In the genomic region with DNA sequence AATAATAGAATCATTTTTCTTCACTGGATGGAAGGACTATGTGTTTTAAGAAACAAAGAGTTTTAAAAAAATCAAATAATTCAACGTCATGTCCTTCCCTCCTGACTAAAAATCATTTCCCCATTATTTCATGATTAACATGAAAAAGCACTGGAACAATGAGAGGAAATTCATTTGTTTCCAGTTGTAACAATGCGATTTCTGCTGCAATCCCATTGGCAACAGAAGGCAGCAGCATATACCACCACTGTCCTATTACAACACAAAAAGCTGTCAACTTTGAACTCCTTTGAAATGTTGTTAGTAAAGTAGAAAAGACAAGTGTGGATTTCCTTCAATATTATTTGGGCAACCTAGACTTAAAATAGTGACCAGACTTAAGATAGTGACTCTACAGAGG, we compare ENCODE assay signal across 16 cellular contexts. TPM values are rescaled to one million over a fixed set of nuclear protein-coding genes. Genes with fewer than 3 reads are reported as not detected.
DNase-seq lines count a peak whose midpoint lies in the region; ATAC-seq, FAIRE-seq and TF ChIP-seq lines count a peak whose summit lies in the region.
"Had no signal": no experiment of that assay in that cellular context is flagged by ENCODE, and none has a peak within 500 bp of the region (broad histone marks: within the 10 kb centered on the region; RNA-seq: fewer than 3 reads in every experiment).

No MANE protein-coding gene starts in this region.

- no peak overlapping the region for H3K4me2 ChIP-seq in HepG2 (ENCODE audit: low read depth, low read length)
- peak overlapping the region; percentile 29 for H3K4me2 ChIP-seq in endothelial cell of umbilical vein (ENCODE audit: insufficient read depth, low read length)
- H3K4me2 ChIP-seq: BLaER1 treated with 17β-estradiol and CSF1 and Interleukin-3, amounts not matched to agents 10 nM and 100 nM had no signal

- H4K20me1 ChIP-seq in HepG2 (ENCODE audit: insufficient read depth, low read length) (no peaks in the 10 kb centered on the region), endothelial cell of umbilical vein (replicated peaks; ENCODE audit: control insufficient read depth, extremely low read depth, insufficient read depth, low read length) (no peaks in the 10 kb centered on the region)
- H4K20me1 ChIP-seq: BLaER1 treated with 17β-estradiol and CSF1 and Interleukin-3, amounts not matched to agents 10 nM and 100 nM had no signal

- no peak overlapping the region for H3K9ac ChIP-seq in liver (ENCODE audit: low read depth in 1 of 2, low read length in 2 of 2)
- H3K9ac ChIP-seq in HepG2 (ENCODE audit: insufficient read depth, low read depth, low read length), result no peak overlapping the region
- no peak overlapping the region for H3K9ac ChIP-seq in endothelial cell of umbilical vein (replicated peaks; ENCODE audit: extremely low read depth, insufficient read depth, low read length)
- H3K9ac ChIP-seq: BLaER1 treated with 17β-estradiol and CSF1 and Interleukin-3, amounts not matched to agents 10 nM and 100 nM had no signal

- no peak for TF ChIP-seq POLR2A in HepG2 (IDR thresholded peaks at IDR 0.05; ENCODE audit: insufficient read depth in 1 of 2, low read depth in 2 of 2, low read length in 2 of 2)
- no peak for TF ChIP-seq POLR2A in endothelial cell of umbilical vein (IDR thresholded peaks at IDR 0.05; ENCODE audit: low read depth, low read length)
- no peak for TF ChIP-seq POLR2A in ovary (IDR thresholded peaks at IDR 0.05)

- no peak overlapping the region for H3K4me3 ChIP-seq in liver (ENCODE audit: low read depth in 1 of 3, low read length in 3 of 3)
- H3K4me3 ChIP-seq in HepG2 (replicated peaks in 1 of 3; ENCODE audit: insufficient read depth in 1 of 3, low read depth in 2 of 3, low read length in 3 of 3), result no peak overlapping the region
- H3K4me3 ChIP-seq in endothelial cell of umbilical vein (replicated peaks in 1 of 3; ENCODE audit: insufficient read depth in 1 of 3, low read depth in 1 of 3, low read length in 3 of 3), result no peak overlapping the region
- H3K4me3 ChIP-seq in ovary, result no peak overlapping the region
- H3K4me3 ChIP-seq: BLaER1 treated with 17β-estradiol and CSF1 and Interleukin-3, amounts not matched to agents 10 nM and 100 nM; GM12878 had no signal

- WGBS in liver, result 91% methylated on average over 2 of the region's 2 CpGs
- WGBS in HepG2 (ENCODE audit: low lambda C conversion rate), result 95% methylated on average over 2 of the region's 2 CpGs
- 88 to 97% (median 92%) methylated on average over 2 of the region's 2 CpGs for WGBS in ovary, 3 donors

- H3K36me3 Mint-ChIP-seq in activated naive CD8-positive, alpha-beta T cell treated with anti-CD3 and anti-CD28 coated beads, Interleukin-2, amount 50 U/mL, for 24 hours (ENCODE audit: low read depth), result peaks cover 19% of the 10 kb centered on the region

- TF ChIP-seq CTCF in liver (IDR thresholded peaks at IDR 0.05; ENCODE audit: low read depth, low read length, missing input control) (no peak), HepG2 (CRISPR knock-in tag; IDR thresholded peaks at IDR 0.05) (no peak), endothelial cell of umbilical vein (IDR thresholded peaks at IDR 0.05; ENCODE audit: extremely low read depth in 1 of 2, insufficient read depth in 1 of 2, low read depth in 1 of 2, low read length in 2 of 2) (peak in 1 of 2 donors; percentile 13), ovary (IDR thresholded peaks at IDR 0.05) (no peak)

- H3K4me1 Mint-ChIP-seq in activated naive CD8-positive, alpha-beta T cell treated with anti-CD3 and anti-CD28 coated beads, Interleukin-2, amount 50 U/mL, for 24 hours, result peaks cover 13% of the 10 kb centered on the region

- no peaks in the 10 kb centered on the region for H3K27me3 Mint-ChIP-seq in activated naive CD8-positive, alpha-beta T cell treated with anti-CD3 and anti-CD28 coated beads, Interleukin-2, amount 50 U/mL, for 24 hours
- H3K27me3 Mint-ChIP-seq: CD4-positive, CD25-positive, alpha-beta regulatory T cell had no signal

- no peak overlapping the region for H3K27ac Mint-ChIP-seq in activated naive CD8-positive, alpha-beta T cell treated with anti-CD3 and anti-CD28 coated beads, Interleukin-2, amount 50 U/mL, for 24 hours
- H3K27ac Mint-ChIP-seq: H9 had no signal

- TF ChIP-seq EP300 in HepG2 (IDR thresholded peaks at IDR 0.05; ENCODE audit: low read depth in 2 of 2, low read length in 2 of 2) (no peak), HepG2 (CRISPR knock-in tag; IDR thresholded peaks at IDR 0.05; ENCODE audit: borderline replicate concordance) (no peak), ovary (IDR thresholded peaks at IDR 0.05) (no peak)

- CTCF ChIA-PET in HepG2 (lab: Yijun Ruan, JAX; ENCODE audit: low intra/inter-chr PET ratio, low total read pairs), result no interaction called here
- CTCF ChIA-PET in endothelial cell of umbilical vein (lab: Charles Lee), result interaction anchor here (0.8 to 1.4 kb wide), 2 partner anchors 40 to 243 kb away, joined by 3 read pairs; partner anchors contain the start of gene MARCHF3

- H3K79me2 ChIP-seq in HepG2 (ENCODE audit: insufficient read depth, low read length) (no peaks in the 10 kb centered on the region), endothelial cell of umbilical vein (ENCODE audit: control insufficient read depth, insufficient read depth, low read length) (no peaks in the 10 kb centered on the region)

- no peaks in the 10 kb centered on the region for H3K27me3 ChIP-seq in liver (ENCODE audit: control insufficient read depth in 4 of 4, insufficient read depth in 4 of 4, low read length in 3 of 4)
- H3K27me3 ChIP-seq in HepG2 (ENCODE audit: control insufficient read depth in 1 of 2, insufficient read depth in 2 of 2, low read length in 2 of 2), result 0 out of 5 replicates have a peak, but pooled peaks cover 0 to 1% of the 10 kb centered on the region in 2 experiments
- H3K27me3 ChIP-seq in endothelial cell of umbilical vein (ENCODE audit: control insufficient read depth in 2 of 2, insufficient read depth in 2 of 2, low read length in 2 of 2), result no peaks in the 10 kb centered on the region
- no peaks in the 10 kb centered on the region for H3K27me3 ChIP-seq in ovary

- in situ Hi-C loops in HepG2 (cut with HindIII; ENCODE audit: extremely low pct_ligation_motif_present, low pct_unique_long_range_greater_than_20kb), result no loop called here

- intact Hi-C loops in HepG2 (cut with micrococcal nuclease; ENCODE audit: unreplicated experiment), result loop anchor here (10.0 kb wide), 1 partner anchor 125 kb away; no protein-coding TSS in a partner anchor
- intact Hi-C loops in endothelial cell of umbilical vein (cut with micrococcal nuclease), result loop anchor here (1.0 to 5.0 kb wide), 5 partner anchors 29 to 292 kb away; partner anchors contain the start of gene MARCHF3
- intact Hi-C loops in ovary (cut with DNase I), result no loop called here

- peaks cover 0 to 8% (median 0%) of the 10 kb centered on the region in 4 donors for H3K4me1 ChIP-seq in liver (ENCODE audit: control insufficient read depth in 4 of 4, insufficient read depth in 4 of 4, low read length in 3 of 4)
- peaks cover 25% of the 10 kb centered on the region for H3K4me1 ChIP-seq in HepG2 (ENCODE audit: insufficient read depth, low read length)
- peaks cover 40% of the 10 kb centered on the region for H3K4me1 ChIP-seq in endothelial cell of umbilical vein (ENCODE audit: control insufficient read depth, extremely low read depth, insufficient read depth, low read length)
- H3K4me1 ChIP-seq in ovary (ENCODE audit: insufficient read depth), result peaks cover 2% of the 10 kb centered on the region

- ATAC-seq in HepG2, result no peak
- no peak for ATAC-seq in activated naive CD8-positive, alpha-beta T cell treated with anti-CD3 and anti-CD28 coated beads, Interleukin-2, amount 50 U/mL, for 24 hours
- ATAC-seq: GM12878 had no signal

- H3K36me3 ChIP-seq in liver (ENCODE audit: control insufficient read depth in 4 of 4, insufficient read depth in 3 of 4, low read depth in 1 of 4, low read length in 3 of 4), result peaks cover 0 to 7% (median 1%) of the 10 kb centered on the region in 4 donors
- H3K36me3 ChIP-seq in HepG2 (replicated peaks in 1 of 2; ENCODE audit: control insufficient read depth in 1 of 2, insufficient read depth in 2 of 2, low read length in 2 of 2), result peaks cover 0 to 3% of the 10 kb centered on the region in 2 experiments; a peak in 2 of 5 replicates
- H3K36me3 ChIP-seq in endothelial cell of umbilical vein (ENCODE audit: control insufficient read depth in 2 of 2, extremely low read depth in 1 of 2, insufficient read depth in 2 of 2, low read length in 2 of 2), result no peaks in the 10 kb centered on the region
- H3K36me3 ChIP-seq in ovary, result no peaks in the 10 kb centered on the region
- H3K36me3 ChIP-seq: BLaER1 treated with 17β-estradiol and CSF1 and Interleukin-3, amounts not matched to agents 10 nM and 100 nM had no signal

- no peak for TF ChIP-seq RAD21 in liver (IDR thresholded peaks at IDR 0.05)
- no peak for TF ChIP-seq RAD21 in HepG2 (CRISPR knock-in tag; IDR thresholded peaks at IDR 0.05)

- H3K9me3 Mint-ChIP-seq in activated naive CD8-positive, alpha-beta T cell treated with anti-CD3 and anti-CD28 coated beads, Interleukin-2, amount 50 U/mL, for 24 hours, result no peaks in the 10 kb centered on the region
- H3K9me3 Mint-ChIP-seq: CD4-positive, CD25-positive, alpha-beta regulatory T cell; H9 had no signal

- H2AFZ ChIP-seq in HepG2 (ENCODE audit: low read length) (no peak overlapping the region), endothelial cell of umbilical vein (ENCODE audit: low read depth, low read length) (peak overlapping the region; percentile 45)

- DNase-seq in HepG2 (ENCODE audit: low spot score), result no peak
- DNase-seq in endothelial cell of umbilical vein (ENCODE audit: low read depth, low spot score), result peak; percentile 92
- peak; percentile 88 to 95 for DNase-seq in lung microvascular endothelial cell (ENCODE audit: low read depth in 2 of 2)
- no peak for DNase-seq in stimulated activated CD4-positive, alpha-beta T cell treated with anti-CD3 and anti-CD28 coated beads, Interleukin-12 subunit alpha, Interleukin-12 subunit beta, amount 100 ng/mL, for 4 hours
- no peak for DNase-seq in activated naive CD8-positive, alpha-beta T cell treated with anti-CD3 and anti-CD28 coated beads, Interleukin-2, amount 50 U/mL, for 24 hours
- DNase-seq in ovary, result no peak
- DNase-seq: ACHN; Calu3; CD4-positive, CD25-positive, alpha-beta regulatory T cell; DMS 273 treated with DMSO at 0.1 percent for 48 hours; GOT3; H9 had no signal

- H3K9me3 ChIP-seq in liver (ENCODE audit: control insufficient read depth in 4 of 4, low read length in 3 of 4) (no peaks in the 10 kb centered on the region), HepG2 (ENCODE audit: low read length) (no peaks in the 10 kb centered on the region), endothelial cell of umbilical vein (replicated peaks; ENCODE audit: control insufficient read depth, insufficient read depth, low read length) (no peaks in the 10 kb centered on the region), ovary (no peaks in the 10 kb centered on the region)
- H3K9me3 ChIP-seq: BLaER1 treated with 17β-estradiol and CSF1 and Interleukin-3, amounts not matched to agents 10 nM and 100 nM had no signal

- POLR2A ChIA-PET in HepG2 (lab: Yijun Ruan, JAX), result interaction anchor here (0.6 kb wide), 1 partner anchor 377 kb away, joined by 3 read pairs; no protein-coding TSS in a partner anchor
- POLR2A ChIA-PET in endothelial cell of umbilical vein (lab: Charles Lee), result no interaction called here

- H3K27ac ChIP-seq in liver (ENCODE audit: low read depth in 1 of 2, low read length in 2 of 2) (no peak overlapping the region), HepG2 (ENCODE audit: extremely low read length, insufficient read depth, low read length) (no peak overlapping the region), endothelial cell of umbilical vein (ENCODE audit: insufficient read depth, low read depth, low read length) (peak overlapping the region; percentile 54), ovary (no peak overlapping the region)
- H3K27ac ChIP-seq: BLaER1 treated with 17β-estradiol and CSF1 and Interleukin-3, amounts not matched to agents 10 nM and 100 nM had no signal

- dilution Hi-C loops in endothelial cell of umbilical vein (cut with MboI; ENCODE audit: extremely low pct_ligation_motif_present, low sequenced_read_pairs), result no loop called here

- FAIRE-seq in HepG2 (lab: Jason Lieb, UNC) (no peak), endothelial cell of umbilical vein (lab: Jason Lieb, UNC) (peak; percentile 50)
- FAIRE-seq: GM12878, GM18507 had no signal

- no TSS peak for BruUV-seq in HepG2 (replicated peaks; lab: Mats Ljungman, UMichigan)
- BruUV-seq in endothelial cell of umbilical vein (replicated peaks; lab: Mats Ljungman, UMichigan), result no TSS peak

- H3K4me3 Mint-ChIP-seq in activated naive CD8-positive, alpha-beta T cell treated with anti-CD3 and anti-CD28 coated beads, Interleukin-2, amount 50 U/mL, for 24 hours, result no peak overlapping the region
- H3K4me3 Mint-ChIP-seq: H9 had no signal

- H3K9me1 ChIP-seq in endothelial cell of umbilical vein (replicated peaks; ENCODE audit: control insufficient read depth, extremely low read depth, insufficient read depth, low read length), result no peaks in the 10 kb centered on the region

RNA-seq across cellular contexts. Expression of gene C5orf63, which starts 3.1 kb away (rescaled TPM):
- total RNA-seq in liver (1 to 10 TPM; 3.1 to 4.4 TPM), HepG2 (2016; rRNA removed; fragmentation: Illumina TruSeq; extraction: Trizol) (8.8 and 9.1 TPM in 2 replicates), endothelial cell of umbilical vein (4.0 and 5.3 TPM in 2 replicates), lung microvascular endothelial cell (0.87 and 2.4 TPM in 2 replicates), ovary (1 to 10 TPM; 2.3 to 6.6 (median 4.4) TPM)
- polyA plus RNA-seq in liver (1 to 10 TPM; 2.1 to 6.4 TPM), HepG2 (2011; rRNA removed) (7.5 and 7.9 TPM in 2 replicates), endothelial cell of umbilical vein (1.3 and 1.4 TPM in 2 replicates), ovary (1 to 10 TPM; 1.7 to 3.1 TPM)
- total RNA-seq in HepG2 (2016; cell fraction: cytosol; rRNA removed; fragmentation: Illumina TruSeq; extraction: Trizol; ENCODE audit: low read depth), result 1.5 and 2.9 TPM in 2 replicates
- total RNA-seq in HepG2 (2016; cell fraction: insoluble cytoplasmic fraction; rRNA removed; fragmentation: Illumina TruSeq; extraction: Trizol), result 10.5 and 11.2 TPM in 2 replicates
- 3.2 and 3.3 TPM in 2 replicates for total RNA-seq in HepG2 (2016; cell fraction: membrane; rRNA removed; fragmentation: Illumina TruSeq; extraction: Trizol)
- 13.7 and 20.9 TPM in 2 replicates for total RNA-seq in HepG2 (2016; cell fraction: nucleus; rRNA removed; fragmentation: Illumina TruSeq; extraction: Trizol)
- polyA plus RNA-seq in HepG2 (2011; cell fraction: cytosol; rRNA removed), result 2.6 and 4.3 TPM in 2 replicates
- polyA plus RNA-seq in HepG2 (2011; cell fraction: nucleus; rRNA removed), result 11.9 and 18.3 TPM in 2 replicates
- 7.6 and 7.9 TPM in 2 replicates for polyA plus RNA-seq in HepG2 (2012)
- polyA plus RNA-seq in HepG2 (2016; cell fraction: cytosol; fragmentation: Illumina TruSeq; extraction: Trizol; ENCODE audit: low read depth), result 3.0 and 3.2 TPM in 2 replicates
- 7.0 and 12.1 TPM in 2 replicates for polyA plus RNA-seq in HepG2 (2016; cell fraction: insoluble cytoplasmic fraction; fragmentation: Illumina TruSeq; extraction: Trizol; ENCODE audit: low read depth)
- 2.3 and 2.4 TPM in 2 replicates for polyA plus RNA-seq in HepG2 (2016; cell fraction: membrane; fragmentation: Illumina TruSeq; extraction: Trizol; ENCODE audit: low read depth)
- polyA plus RNA-seq in HepG2 (2016; cell fraction: nucleus; fragmentation: Illumina TruSeq; extraction: Trizol; ENCODE audit: insufficient read depth, low read depth), result 14.0 TPM in 2 replicates
- 8.7 TPM in 1 of 2 replicates, not detected in the other for polyA minus RNA-seq in HepG2 (2011; rRNA and poly(A)+ RNA removed; ENCODE audit: low replicate concordance)
- polyA minus RNA-seq in HepG2 (2011; cell fraction: cytosol; rRNA and poly(A)+ RNA removed), result 1.4 and 2.1 TPM in 2 replicates
- 25.5 and 36.3 TPM in 2 replicates for polyA minus RNA-seq in HepG2 (2011; cell fraction: nucleus; rRNA and poly(A)+ RNA removed)
- polyA plus RNA-seq in endothelial cell of umbilical vein (2011; cell fraction: cytosol; rRNA removed), result 2.6 and 2.7 TPM in 2 replicates
- polyA plus RNA-seq in endothelial cell of umbilical vein (2011; cell fraction: nucleus; rRNA removed), result 5.6 and 7.2 TPM in 2 replicates
- polyA plus RNA-seq in endothelial cell of umbilical vein (2012), result 1.1 and 2.6 TPM in 2 replicates
- 2.5 and 3.2 TPM in 2 replicates for polyA minus RNA-seq in endothelial cell of umbilical vein
- not detected for polyA minus RNA-seq in endothelial cell of umbilical vein (2011; cell fraction: cytosol; rRNA and poly(A)+ RNA removed)
- polyA minus RNA-seq in endothelial cell of umbilical vein (2011; cell fraction: nucleus; rRNA and poly(A)+ RNA removed), result 3.4 and 8.2 TPM in 2 replicates

RNA-seq across cellular contexts. Expression of gene MARCHF3, which starts 39.9 kb away (rescaled TPM):
- total RNA-seq in liver (10 to 100 TPM in 1 of 2 donors, 1 to 10 TPM in 1; 1.6 to 51.0 TPM), HepG2 (2016; rRNA removed; fragmentation: Illumina TruSeq; extraction: Trizol) (9.0 and 11.9 TPM in 2 replicates), endothelial cell of umbilical vein (31.7 and 31.9 TPM in 2 replicates), lung microvascular endothelial cell (107 and 112 TPM in 2 replicates), ovary (10 to 100 TPM in 2 of 7 donors, 1 to 10 TPM in 5; 2.1 to 13.8 (median 4.5) TPM)
- polyA plus RNA-seq in liver (1 to 10 TPM in 1 of 2 donors, under 1 TPM in 1; 0.93 to 1.1 TPM), HepG2 (2011; rRNA removed) (4.3 and 4.8 TPM in 2 replicates), endothelial cell of umbilical vein (30.2 and 35.0 TPM in 2 replicates), ovary (1 to 10 TPM; 4.4 to 7.8 TPM)
- 16.8 and 18.3 TPM in 2 replicates for total RNA-seq in HepG2 (2016; cell fraction: cytosol; rRNA removed; fragmentation: Illumina TruSeq; extraction: Trizol; ENCODE audit: low read depth)
- total RNA-seq in HepG2 (2016; cell fraction: insoluble cytoplasmic fraction; rRNA removed; fragmentation: Illumina TruSeq; extraction: Trizol), result 10.2 and 12.7 TPM in 2 replicates
- total RNA-seq in HepG2 (2016; cell fraction: membrane; rRNA removed; fragmentation: Illumina TruSeq; extraction: Trizol), result 20.1 and 23.6 TPM in 2 replicates
- 8.5 and 10.1 TPM in 2 replicates for total RNA-seq in HepG2 (2016; cell fraction: nucleus; rRNA removed; fragmentation: Illumina TruSeq; extraction: Trizol)
- 3.3 and 4.3 TPM in 2 replicates for polyA plus RNA-seq in HepG2 (2011; cell fraction: cytosol; rRNA removed)
- polyA plus RNA-seq in HepG2 (2011; cell fraction: nucleus; rRNA removed), result 2.8 and 3.5 TPM in 2 replicates
- 1.4 and 3.0 TPM in 2 replicates for polyA plus RNA-seq in HepG2 (2012)
- polyA plus RNA-seq in HepG2 (2016; cell fraction: cytosol; fragmentation: Illumina TruSeq; extraction: Trizol; ENCODE audit: low read depth), result 10.2 and 16.4 TPM in 2 replicates
- polyA plus RNA-seq in HepG2 (2016; cell fraction: insoluble cytoplasmic fraction; fragmentation: Illumina TruSeq; extraction: Trizol; ENCODE audit: low read depth), result 8.3 and 11.1 TPM in 2 replicates
- polyA plus RNA-seq in HepG2 (2016; cell fraction: membrane; fragmentation: Illumina TruSeq; extraction: Trizol; ENCODE audit: low read depth), result 17.2 and 19.6 TPM in 2 replicates
- 6.8 and 8.9 TPM in 2 replicates for polyA plus RNA-seq in HepG2 (2016; cell fraction: nucleus; fragmentation: Illumina TruSeq; extraction: Trizol; ENCODE audit: insufficient read depth, low read depth)
- 1.9 and 10.3 TPM in 2 replicates for polyA minus RNA-seq in HepG2 (2011; rRNA and poly(A)+ RNA removed; ENCODE audit: low replicate concordance)
- 1.4 and 3.9 TPM in 2 replicates for polyA minus RNA-seq in HepG2 (2011; cell fraction: cytosol; rRNA and poly(A)+ RNA removed)
- 4.5 and 7.2 TPM in 2 replicates for polyA minus RNA-seq in HepG2 (2011; cell fraction: nucleus; rRNA and poly(A)+ RNA removed)
- 20.0 and 24.6 TPM in 2 replicates for polyA plus RNA-seq in endothelial cell of umbilical vein (2011; cell fraction: cytosol; rRNA removed)
- 18.5 and 27.8 TPM in 2 replicates for polyA plus RNA-seq in endothelial cell of umbilical vein (2011; cell fraction: nucleus; rRNA removed)
- 30.3 and 43.9 TPM in 2 replicates for polyA plus RNA-seq in endothelial cell of umbilical vein (2012)
- 49.3 and 58.2 TPM in 2 replicates for polyA minus RNA-seq in endothelial cell of umbilical vein
- 2.7 TPM for polyA minus RNA-seq in endothelial cell of umbilical vein (2011; cell fraction: cytosol; rRNA and poly(A)+ RNA removed)
- 49.4 and 51.2 TPM in 2 replicates for polyA minus RNA-seq in endothelial cell of umbilical vein (2011; cell fraction: nucleus; rRNA and poly(A)+ RNA removed)

Comparison
In these comparisons a context has a peak if more than half of its experiments do, and no peak if none do; other contexts are left out.
1. DNase-seq: peak in endothelial cell of umbilical vein (single experiment) and lung microvascular endothelial cell (2 of 2); none in HepG2 (single experiment), stimulated activated CD4-positive, alpha-beta T cell treated with anti-CD3 and anti-CD28 coated beads, Interleukin-12 subunit alpha, Interleukin-12 subunit beta, amount 100 ng/mL, for 4 hours (single experiment), activated naive CD8-positive, alpha-beta T cell treated with anti-CD3 and anti-CD28 coated beads, Interleukin-2, amount 50 U/mL, for 24 hours (single experiment) and ovary (0 of 5).
2. intact Hi-C loops: an anchor here in HepG2 (10.0 kb wide) and endothelial cell of umbilical vein (1.0 to 5.0 kb wide); none called in ovary.